Comparison of ENCODE assay signal across 27 cellular contexts in the genomic region with DNA sequence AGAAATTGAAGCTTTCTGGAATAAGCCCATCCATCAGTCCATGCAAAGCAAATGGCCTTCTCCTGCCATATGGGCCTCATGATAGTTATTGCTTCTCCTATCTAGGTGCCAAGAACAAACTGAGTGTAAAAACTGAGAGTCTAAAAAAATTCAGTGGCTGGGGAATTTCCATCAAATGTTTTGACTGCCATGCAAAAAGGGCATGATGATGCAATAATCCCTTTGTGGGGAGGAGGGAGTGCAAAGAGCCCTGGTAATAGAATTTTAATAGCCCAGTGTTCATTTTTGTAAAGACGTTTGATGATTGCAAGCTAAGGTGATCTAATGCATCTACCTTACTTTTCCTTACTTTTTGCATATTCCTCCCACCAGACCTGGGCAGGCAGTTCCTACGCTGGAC.
DNase-seq lines count a peak whose midpoint lies in the region; ATAC-seq and TF ChIP-seq lines count a peak whose summit lies in the region.
"Had no signal": no experiment of that assay in that cellular context is flagged by ENCODE, and none has a peak within 500 bp of the region (broad histone marks: within the 10 kb centered on the region; RNA-seq: fewer than 3 reads in every experiment).

No MANE protein-coding gene starts in this region.

- intact Hi-C loops in A673 (cut with micrococcal nuclease; ENCODE audit: unreplicated experiment) (no loop called here), mammary epithelial cell (cut with micrococcal nuclease) (no loop called here), right lobe of liver (cut with DNase I) (no loop called here), esophagus muscularis mucosa (cut with DNase I) (no loop called here)

- in situ Hi-C loops in mammary epithelial cell (cut with MboI; ENCODE audit: low sequenced_read_pairs in 2 of 2): no loop called here

- H3K27me3 ChIP-seq in A673 (replicated peaks; ENCODE audit: insufficient read depth, low read depth, low read length, poor library complexity) (no peaks in the 10 kb centered on the region), mammary epithelial cell (ENCODE audit: insufficient read depth, low read length) (no peaks in the 10 kb centered on the region), right lobe of liver (no peaks in the 10 kb centered on the region), esophagus muscularis mucosa (no peaks in the 10 kb centered on the region)
- H3K27me3 ChIP-seq: BE2C, hepatocyte, tibial artery had no signal

- H3K9ac ChIP-seq in mammary epithelial cell (ENCODE audit: insufficient read depth, low read length): no peak overlapping the region
- H3K9ac ChIP-seq: SK-N-SH had no signal

- no peak for TF ChIP-seq POLR2A in right lobe of liver (IDR thresholded peaks at IDR 0.05)
- TF ChIP-seq POLR2A in esophagus muscularis mucosa (IDR thresholded peaks at IDR 0.05; ENCODE audit: low read depth): no peak

- peak; percentile 28 for DNase-seq in A673 (ENCODE audit: low spot score)
- DNase-seq in mammary epithelial cell: peak; percentile 14
- DNase-seq in right lobe of liver: no peak
- DNase-seq in activated T-cell treated with anti-CD3 and anti-CD28 coated beads, Interleukin-2, amount 50 U/mL, for 1 hour: no peak
- no peak for DNase-seq in esophagus muscularis mucosa (ENCODE audit: extremely low spot score)
- DNase-seq: activated CD4-positive, alpha-beta T cell treated with anti-CD3 and anti-CD28 coated beads, Interleukin-2, amount 50 U/mL, for 48 hours; activated CD8-positive, alpha-beta memory T cell treated with anti-CD3 and anti-CD28 coated beads, Interleukin-2, amount 50 U/mL, for 48 hours; activated naive CD4-positive, alpha-beta T cell treated with anti-CD3 and anti-CD28 coated beads for 36 hours; BE2C; CD8-positive, alpha-beta memory T cell; H9; NCI-H1930; NCI-H2227 treated with DMSO at 0.1 percent for 48 hours; NCI-H526; PC-9; retina; SK-N-SH; small intestine; tibial artery had no signal

- dilution Hi-C loops in mammary epithelial cell (cut with HindIII; ENCODE audit: low sequenced_read_pairs): no loop called here

- H3K27ac ChIP-seq in A673 (ENCODE audit: low read depth, low read length, poor library complexity, severe bottlenecking): no peak overlapping the region
- H3K27ac ChIP-seq in mammary epithelial cell (ENCODE audit: insufficient read depth, low read depth, low read length): no peak overlapping the region
- no peak overlapping the region for H3K27ac ChIP-seq in right lobe of liver
- no peak overlapping the region for H3K27ac ChIP-seq in esophagus muscularis mucosa (replicated peaks in 1 of 4)
- H3K27ac ChIP-seq: hepatocyte, PC-9, tibial artery had no signal

- BruUV-seq in A673 (replicated peaks; lab: Mats Ljungman, UMichigan) (no TSS peak), mammary epithelial cell (replicated peaks; lab: Mats Ljungman, UMichigan) (no TSS peak)

- no peaks in the 10 kb centered on the region for H3K79me2 ChIP-seq in mammary epithelial cell (ENCODE audit: insufficient read depth, low read length)
- H3K79me2 ChIP-seq: hepatocyte had no signal

- no peaks in the 10 kb centered on the region for H3K4me1 ChIP-seq in A673 (ENCODE audit: insufficient read depth, low read length, poor library complexity, severe bottlenecking)
- H3K4me1 ChIP-seq in mammary epithelial cell (ENCODE audit: insufficient read depth, low read length): no peaks in the 10 kb centered on the region
- H3K4me1 ChIP-seq in right lobe of liver: peaks cover 0 to 24% (median 5%) of the 10 kb centered on the region in 4 donors
- peaks cover 0 to 4% (median 0%) of the 10 kb centered on the region in 4 donors for H3K4me1 ChIP-seq in esophagus muscularis mucosa

- CTCF ChIA-PET in A673 (lab: Charles Lee): no interaction called here
- CTCF ChIA-PET in mammary epithelial cell (lab: Charles Lee; ENCODE audit: low non-redundant PET): no interaction called here

- TF ChIP-seq EP300 in Ishikawa (IDR thresholded peaks at IDR 0.05; ENCODE audit: borderline replicate concordance) (no peak), esophagus muscularis mucosa (IDR thresholded peaks at IDR 0.05) (no peak)

- H3K9me3 ChIP-seq in A673 (ENCODE audit: low read depth, low read length, poor library complexity, severe bottlenecking) (no peaks in the 10 kb centered on the region), mammary epithelial cell (replicated peaks; ENCODE audit: insufficient read depth, low read length) (no peaks in the 10 kb centered on the region), right lobe of liver (no peaks in the 10 kb centered on the region), esophagus muscularis mucosa (no peaks in the 10 kb centered on the region)
- H3K9me3 ChIP-seq: BE2C, SK-N-SH, tibial artery had no signal

- H2AFZ ChIP-seq in mammary epithelial cell (ENCODE audit: low read depth, low read length): no peak overlapping the region
- H2AFZ ChIP-seq: hepatocyte, PC-9 had no signal

- H3K4me3 ChIP-seq in A673 (ENCODE audit: low read depth, low read length, poor library complexity, severe bottlenecking) (no peak overlapping the region), mammary epithelial cell (replicated peaks in 1 of 3; ENCODE audit: insufficient read depth in 1 of 3, low read depth in 2 of 3, low read length in 3 of 3) (no peak overlapping the region), right lobe of liver (no peak overlapping the region), esophagus muscularis mucosa (no peak overlapping the region)
- H3K4me3 ChIP-seq: GM12878, hepatocyte, PC-9, tibial artery had no signal

- H3K36me3 ChIP-seq in A673 (ENCODE audit: insufficient read depth, low read length, poor library complexity, severe bottlenecking): no peaks in the 10 kb centered on the region
- no peaks in the 10 kb centered on the region for H3K36me3 ChIP-seq in mammary epithelial cell (ENCODE audit: insufficient read depth, low read length)
- H3K36me3 ChIP-seq in right lobe of liver: no peaks in the 10 kb centered on the region
- no peaks in the 10 kb centered on the region for H3K36me3 ChIP-seq in esophagus muscularis mucosa
- H3K36me3 ChIP-seq: BE2C, tibial artery had no signal

- WGBS in mammary epithelial cell (ENCODE audit: low coverage, missing lambda C conversion rate): 55% methylated on average over 2 of the region's 2 CpGs
- 55% methylated on average over 2 of the region's 2 CpGs for WGBS in right lobe of liver (ENCODE audit: insufficient coverage, low coverage, low lambda C conversion rate, missing lambda C conversion rate)
- WGBS in esophagus muscularis mucosa: 76% methylated on average over 2 of the region's 2 CpGs

- no peaks in the 10 kb centered on the region for H4K20me1 ChIP-seq in mammary epithelial cell (ENCODE audit: insufficient read depth, low read length)

- TF ChIP-seq CTCF in A673 (conservative IDR thresholded peaks at IDR 0.05; ENCODE audit: low read depth, low read length) (no peak), mammary epithelial cell (conservative IDR thresholded peaks at IDR 0.05 in 1 of 2, IDR thresholded peaks at IDR 0.05 in 1 of 2; ENCODE audit: extremely low read depth in 1 of 2, insufficient read depth in 1 of 2, low read depth in 1 of 2, low read length in 2 of 2) (no peak), right lobe of liver (IDR thresholded peaks at IDR 0.05) (no peak), esophagus muscularis mucosa (IDR thresholded peaks at IDR 0.05) (no peak)

- TF ChIP-seq RAD21 in Ishikawa (IDR thresholded peaks at IDR 0.05; ENCODE audit: low read depth): no peak

- POLR2A ChIA-PET in A673 (lab: Charles Lee; ENCODE audit: low non-redundant PET): no interaction called here

- no peak overlapping the region for H3K4me2 ChIP-seq in mammary epithelial cell (ENCODE audit: insufficient read depth, low read depth, low read length)
- H3K4me2 ChIP-seq: hepatocyte, PC-9, SK-N-SH had no signal

- ATAC-seq in right lobe of liver: peak in 3 of 4 donors; percentile 35 to 58 (median 53)
- ATAC-seq in HG02981 (IDR thresholded peaks at IDR 0.05; ENCODE audit: unreplicated experiment): no peak
- no peak for ATAC-seq in GM18498 (IDR thresholded peaks at IDR 0.05; ENCODE audit: unreplicated experiment)
- ATAC-seq: activated CD4-positive, CD25-positive, alpha-beta regulatory T cell treated with anti-CD3 and anti-CD28 coated beads, Interleukin-2, amount 50 U/mL, for 24 hours; GM12878; natural killer cell treated with Interleukin-12 subunit alpha and Interleukin-12 subunit beta and Interleukin-15 and Interleukin-18, amount 100 ng/mL, for 72 hours; Right ventricle myocardium inferior had no signal

TF ChIP-seq in Ishikawa, 13 proteins besides CTCF, POLR2A, EP300 and RAD21:
- no peak for TF ChIP-seq NFIC (IDR thresholded peaks at IDR 0.05)
- TF ChIP-seq CEBPB (IDR thresholded peaks at IDR 0.05): peak; percentile 55; the same call in 1 of the 2 replicates

Comparison
In these comparisons a context has a peak if more than half of its experiments do, and no peak if none do; other contexts are left out.
1. DNase-seq: peak in A673 (single experiment) and mammary epithelial cell (single experiment); none in right lobe of liver (0 of 3), activated T-cell treated with anti-CD3 and anti-CD28 coated beads, Interleukin-2, amount 50 U/mL, for 1 hour (single experiment) and esophagus muscularis mucosa (single experiment).
2. ATAC-seq: peak in right lobe of liver (3 of 4); none in HG02981 (single experiment) and GM18498 (single experiment).